1 cellular context compared by ENCODE assay signal in genomic region chr2:11133238-11133935, GRCh38.
TF ChIP-seq lines count a peak whose summit lies in the region.

No MANE protein-coding gene starts in this region.

TF ChIP-seq in K562, 482 proteins besides CTCF, POLR2A, EP300 and RAD21 (continued from another document):
- TF ChIP-seq ZBTB33 (CRISPR knock-in tag; IDR thresholded peaks at IDR 0.05) = peak; percentile 63
- TF ChIP-seq ZNF263 (CRISPR knock-in tag; IDR thresholded peaks at IDR 0.05; ENCODE audit: borderline replicate concordance) = no peak
- no peak for TF ChIP-seq SLC30A9 (CRISPR knock-in tag; IDR thresholded peaks at IDR 0.05)
- peak; percentile 5; the same call in 1 of the 2 replicates for TF ChIP-seq E2F3 (CRISPR knock-in tag; IDR thresholded peaks at IDR 0.05)
- TF ChIP-seq PRDM10 (IDR thresholded peaks at IDR 0.05; ENCODE audit: partially characterized antibody) = no peak
- TF ChIP-seq BRCA1 (IDR thresholded peaks at IDR 0.05) = no peak
- 0 out of 2 replicates have a peak, but pooled peaks have one; percentile 36 for TF ChIP-seq BRCA1 (CRISPR knock-in tag; IDR thresholded peaks at IDR 0.05)
- TF ChIP-seq BRD9 (IDR thresholded peaks at IDR 0.05; ENCODE audit: low read depth, partially characterized antibody) = no peak
- TF ChIP-seq SMAD4 (CRISPR knock-in tag; conservative IDR thresholded peaks at IDR 0.05) = no peak
TF ChIP-seq in K562: peak in this region for 5.
